In the genomic region with DNA sequence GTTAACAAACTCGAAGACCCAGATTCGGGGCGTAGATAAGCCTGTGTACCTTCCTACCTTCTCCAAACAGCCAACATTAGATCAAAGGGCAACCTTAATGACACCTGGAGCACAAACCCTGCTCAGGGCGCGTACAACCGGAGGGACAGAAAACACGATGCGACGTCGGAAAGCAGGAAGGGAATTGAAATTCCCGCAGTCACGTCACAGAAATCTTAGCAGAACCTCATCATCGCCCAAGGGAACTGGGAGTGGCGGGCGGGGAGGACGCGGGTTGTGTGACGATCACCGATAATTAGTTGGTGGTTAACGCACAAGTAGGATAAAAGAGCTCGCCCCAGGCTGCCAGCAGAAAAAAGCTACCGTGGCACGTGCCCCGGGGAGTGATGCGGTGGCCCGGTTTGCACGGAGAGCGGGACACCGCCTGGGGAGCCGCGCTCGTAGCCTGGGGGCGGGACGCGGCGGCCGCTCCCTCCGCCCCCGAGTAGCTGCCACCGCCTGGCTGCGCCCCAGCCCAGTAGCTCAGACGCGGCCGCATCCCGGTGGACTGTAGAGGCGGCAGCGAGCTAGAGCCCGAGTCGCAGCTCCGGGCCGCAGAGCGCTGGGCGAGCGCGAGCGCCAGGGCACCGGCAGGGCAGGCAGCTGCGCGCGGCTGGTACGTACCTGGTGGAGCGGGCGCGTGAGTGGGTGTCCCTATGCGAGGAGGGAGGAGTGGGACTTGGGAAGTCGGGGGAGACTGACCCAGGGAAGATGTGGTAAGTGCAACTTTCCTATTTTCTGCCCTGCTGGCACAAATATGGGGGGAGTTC, we compare ENCODE assay signal across 8 cellular contexts. TPM values are rescaled to one million over a fixed set of nuclear protein-coding genes. Genes with fewer than 3 reads are reported as not detected.
DNase-seq lines count a peak whose midpoint lies in the region; ATAC-seq and TF ChIP-seq lines count a peak whose summit lies in the region.

A gene with protein sequence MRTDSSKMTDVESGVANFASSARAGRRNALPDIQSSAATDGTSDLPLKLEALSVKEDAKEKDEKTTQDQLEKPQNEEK (plus strand): TSS at position 525 of the 809 bp plus-strand sequence. CDS start 107,390 bp downstream, outside the sequence.

- H3K9me3 ChIP-seq in esophagus muscularis mucosa = no peaks in the 10 kb centered on the region
- H3K9me3 ChIP-seq in mucosa of descending colon = no peaks in the 10 kb centered on the region

- H3K36me3 ChIP-seq in esophagus muscularis mucosa (no peaks in the 10 kb centered on the region), mucosa of descending colon (ENCODE audit: low read depth) (no peaks in the 10 kb centered on the region)

- H3K4me1 ChIP-seq in esophagus muscularis mucosa = peaks cover 12 to 22% (median 17%) of the 10 kb centered on the region in 4 donors
- H3K4me1 ChIP-seq in mucosa of descending colon (ENCODE audit: low read depth) = peaks cover 8% of the 10 kb centered on the region

- TF ChIP-seq CTCF in GM20000 (IDR thresholded peaks at IDR 0.05; ENCODE audit: extremely low read depth, missing control alignments) (no peak), esophagus muscularis mucosa (IDR thresholded peaks at IDR 0.05) (peak in 1 of 3 experiments; percentile 45), mucosa of descending colon (IDR thresholded peaks at IDR 0.05) (no peak)

- DNase-seq in COR-L47 (lab: John Stamatoyannopoulos, UW) = peak; percentile 66
- DNase-seq in GM20000 (ENCODE audit: low spot score) = peak; percentile 71
- peak; percentile 96 for DNase-seq in NCI-H774 (lab: John Stamatoyannopoulos, UW)
- peak; percentile 4 for DNase-seq in activated T-cell treated with anti-CD3 and anti-CD28 coated beads for 4 hours
- DNase-seq in esophagus muscularis mucosa (ENCODE audit: extremely low spot score) = no peak
- DNase-seq in mucosa of descending colon = peak; percentile 84 to 91 (median 89)

- H3K36me3 Mint-ChIP-seq in stimulated activated naive CD8-positive, alpha-beta T cell treated with anti-CD3 and anti-CD28 coated beads, Interleukin-15, Interleukin-2, amounts not matched to agents 100 ng/mL and 50 ng/mL, for 24 hours (ENCODE audit: low read depth) = no peaks in the 10 kb centered on the region

- 5% methylated on average over 40 of the region's 66 CpGs for WGBS in esophagus muscularis mucosa

- peaks cover 0 to 7% (median 2%) of the 10 kb centered on the region in 4 donors for H3K27me3 ChIP-seq in esophagus muscularis mucosa

- H3K27me3 Mint-ChIP-seq in stimulated activated naive CD8-positive, alpha-beta T cell treated with anti-CD3 and anti-CD28 coated beads, Interleukin-15, Interleukin-2, amounts not matched to agents 100 ng/mL and 50 ng/mL, for 24 hours = peaks cover 51% of the 10 kb centered on the region

- H3K4me1 Mint-ChIP-seq in stimulated activated naive CD8-positive, alpha-beta T cell treated with anti-CD3 and anti-CD28 coated beads, Interleukin-15, Interleukin-2, amounts not matched to agents 100 ng/mL and 50 ng/mL, for 24 hours (ENCODE audit: low read depth) = peaks cover 23% of the 10 kb centered on the region

- H3K9me3 Mint-ChIP-seq in stimulated activated naive CD8-positive, alpha-beta T cell treated with anti-CD3 and anti-CD28 coated beads, Interleukin-15, Interleukin-2, amounts not matched to agents 100 ng/mL and 50 ng/mL, for 24 hours = no peaks in the 10 kb centered on the region

- peak within 1 kb of the TSS; percentile 79 for H3K4me3 Mint-ChIP-seq in stimulated activated naive CD8-positive, alpha-beta T cell treated with anti-CD3 and anti-CD28 coated beads, Interleukin-15, Interleukin-2, amounts not matched to agents 100 ng/mL and 50 ng/mL, for 24 hours

- ATAC-seq in HG03565 (IDR thresholded peaks at IDR 0.05; ENCODE audit: unreplicated experiment) (peak; percentile 79), mucosa of descending colon (peak; percentile 95)

- H3K27ac ChIP-seq in esophagus muscularis mucosa (replicated peaks in 1 of 4) = no peak within 1 kb of the TSS

- H3K4me3 ChIP-seq in esophagus muscularis mucosa = peak within 1 kb of the TSS; percentile 51 to 69 (median 56)
- H3K4me3 ChIP-seq in mucosa of descending colon = peak within 1 kb of the TSS; percentile 25

- no peak for TF ChIP-seq EP300 in esophagus muscularis mucosa (IDR thresholded peaks at IDR 0.05)

- no peak within 1 kb of the TSS for H3K27ac Mint-ChIP-seq in stimulated activated naive CD8-positive, alpha-beta T cell treated with anti-CD3 and anti-CD28 coated beads, Interleukin-15, Interleukin-2, amounts not matched to agents 100 ng/mL and 50 ng/mL, for 24 hours

- intact Hi-C loops in esophagus muscularis mucosa (cut with DNase I) = no loop called here
- intact Hi-C loops in mucosa of descending colon (cut with DNase I, micrococcal nuclease) = no loop called here

- no peak for TF ChIP-seq POLR2A in esophagus muscularis mucosa (IDR thresholded peaks at IDR 0.05; ENCODE audit: low read depth)

RNA-seq across cellular contexts. Expression of the gene that starts here (rescaled TPM):
- total RNA-seq in esophagus muscularis mucosa (1 to 10 TPM in 2 of 4 donors, not detected in 2; 1.2 to 2.2 TPM), mucosa of descending colon (100 to 1,000 TPM in 2 of 3 donors, 10 to 100 TPM in 1; 75.1 to 214 (median 122) TPM)

Comparison
In these comparisons a context has a peak if more than half of its experiments do, and no peak if none do; other contexts are left out.
1. RNA of the gene that starts here (total RNA-seq): 75.1 to 214 TPM in mucosa of descending colon; 1.2 to 2.2 TPM in esophagus muscularis mucosa; every median in the first group is over 10 times any median in the second.